8 cellular contexts compared by ENCODE assay signal in genomic region chr15:65529754-65530317, GRCh38. TPM values are rescaled to one million over a fixed set of nuclear protein-coding genes. Genes with fewer than 3 reads are reported as not detected.
DNase-seq lines count a peak whose midpoint lies in the region; ATAC-seq and TF ChIP-seq lines count a peak whose summit lies in the region.

No MANE protein-coding gene starts in this region.

- H3K27me3 ChIP-seq in layer of hippocampus (ENCODE audit: control insufficient read depth, insufficient read depth, low read length) (no peaks in the 10 kb centered on the region), transverse colon (no peaks in the 10 kb centered on the region)

- H3K4me1 Mint-ChIP-seq in activated CD4-positive, alpha-beta T cell treated with anti-CD3 and anti-CD28 coated beads, Interleukin-2, amount 10 ng/mL, durations not matched to agents 7 days and 5 days = peaks cover 36% of the 10 kb centered on the region
- H3K4me1 Mint-ChIP-seq in activated naive CD8-positive, alpha-beta T cell treated with anti-CD3 and anti-CD28 coated beads for 36 hours = peaks cover 27% of the 10 kb centered on the region

- no peaks in the 10 kb centered on the region for H3K9me3 ChIP-seq in transverse colon

- TF ChIP-seq EP300 in transverse colon (IDR thresholded peaks at IDR 0.05; ENCODE audit: low read depth) = no peak

- no peak for TF ChIP-seq CTCF in transverse colon (IDR thresholded peaks at IDR 0.05)

- no peaks in the 10 kb centered on the region for H3K36me3 ChIP-seq in transverse colon

- POLR2A ChIA-PET in activated CD4-positive, alpha-beta T cell treated with anti-CD3 and anti-CD28 coated beads, Interleukin-2, amount 10 ng/mL, durations not matched to agents 7 days and 5 days (lab: Charles Lee) = no interaction called here

- H3K27ac Mint-ChIP-seq in activated CD4-positive, alpha-beta T cell treated with anti-CD3 and anti-CD28 coated beads, Interleukin-2, amount 10 ng/mL, durations not matched to agents 7 days and 5 days = peak overlapping the region; percentile 82
- H3K27ac Mint-ChIP-seq in activated naive CD8-positive, alpha-beta T cell treated with anti-CD3 and anti-CD28 coated beads for 36 hours = peak overlapping the region; percentile 78

- DNase-seq in activated CD4-positive, alpha-beta T cell treated with anti-CD3 and anti-CD28 coated beads, Interleukin-2, amount 10 ng/mL, durations not matched to agents 7 days and 5 days = no peak
- DNase-seq in activated CD4-positive, alpha-beta T cell treated with anti-CD3 and anti-CD28 coated beads for 48 hours = no peak
- no peak for DNase-seq in activated naive CD8-positive, alpha-beta T cell treated with anti-CD3 and anti-CD28 coated beads for 36 hours
- DNase-seq in transverse colon = no peak
- DNase-seq in stimulated activated CD4-positive, alpha-beta T cell treated with anti-CD3 and anti-CD28 coated beads, Interleukin-4, amount 100 ng/mL, for 24 hours = no peak
- DNase-seq in activated effector memory CD4-positive, alpha-beta T cell treated with Interleukin-2 at 50 U/mL for 16 hours = no peak

- CTCF ChIA-PET in activated CD4-positive, alpha-beta T cell treated with anti-CD3 and anti-CD28 coated beads, Interleukin-2, amount 10 ng/mL, durations not matched to agents 7 days and 5 days (lab: Charles Lee) = interaction anchor here (0.5 to 2.0 kb wide), 5 partner anchors 10 to 756 kb away, joined by 3 to 10 read pairs (median 3); no protein-coding TSS in a partner anchor

- no peak for ATAC-seq in GM21515 (IDR thresholded peaks at IDR 0.05; ENCODE audit: unreplicated experiment)

- in situ Hi-C loops in transverse colon (cut with MboI; ENCODE audit: low pct_ligation_motif_present in 1 of 4, low pct_unique_long_range_greater_than_20kb in 1 of 4, low sequenced_read_pairs in 3 of 4) = no loop called here

- H3K27me3 Mint-ChIP-seq in activated CD4-positive, alpha-beta T cell treated with anti-CD3 and anti-CD28 coated beads, Interleukin-2, amount 10 ng/mL, durations not matched to agents 7 days and 5 days = no peaks in the 10 kb centered on the region
- no peaks in the 10 kb centered on the region for H3K27me3 Mint-ChIP-seq in activated naive CD8-positive, alpha-beta T cell treated with anti-CD3 and anti-CD28 coated beads for 36 hours

- peak overlapping the region; percentile 14 to 81 (median 60) for H3K4me3 ChIP-seq in transverse colon

- peak overlapping the region; percentile 81 for H3K4me3 Mint-ChIP-seq in activated CD4-positive, alpha-beta T cell treated with anti-CD3 and anti-CD28 coated beads, Interleukin-2, amount 10 ng/mL, durations not matched to agents 7 days and 5 days
- H3K4me3 Mint-ChIP-seq in activated naive CD8-positive, alpha-beta T cell treated with anti-CD3 and anti-CD28 coated beads for 36 hours = peak overlapping the region; percentile 87

- TF ChIP-seq POLR2A in transverse colon (IDR thresholded peaks at IDR 0.05) = no peak

- H3K36me3 Mint-ChIP-seq in activated CD4-positive, alpha-beta T cell treated with anti-CD3 and anti-CD28 coated beads, Interleukin-2, amount 10 ng/mL, durations not matched to agents 7 days and 5 days (ENCODE audit: low read depth) = peaks cover 2% of the 10 kb centered on the region
- peaks cover 17% of the 10 kb centered on the region for H3K36me3 Mint-ChIP-seq in activated naive CD8-positive, alpha-beta T cell treated with anti-CD3 and anti-CD28 coated beads for 36 hours

- peaks cover 16 to 39% (median 32%) of the 10 kb centered on the region in 4 donors for H3K4me1 ChIP-seq in transverse colon

- 46 to 59% methylated on average over 10 to 14 of the region's 14 CpGs for WGBS in transverse colon (ENCODE audit: low coverage in 1 of 2), 2 donors

- H3K9me3 Mint-ChIP-seq in activated CD4-positive, alpha-beta T cell treated with anti-CD3 and anti-CD28 coated beads, Interleukin-2, amount 10 ng/mL, durations not matched to agents 7 days and 5 days = no peaks in the 10 kb centered on the region
- no peaks in the 10 kb centered on the region for H3K9me3 Mint-ChIP-seq in activated naive CD8-positive, alpha-beta T cell treated with anti-CD3 and anti-CD28 coated beads for 36 hours

- H3K27ac ChIP-seq in layer of hippocampus (ENCODE audit: low read depth, low read length) (peak overlapping the region; percentile 49), transverse colon (peak overlapping the region; percentile 78 to 86 (median 82))

- intact Hi-C loops in transverse colon (cut with DNase I; ENCODE audit: low total_unique reads) = no loop called here

RNA-seq across cellular contexts. Expression of gene HACD3, which starts 0.4 kb away (rescaled TPM):
- 10 to 100 TPM; 31.3 to 32.8 TPM for total RNA-seq in activated CD4-positive, alpha-beta T cell treated with anti-CD3 and anti-CD28 coated beads, Interleukin-2, amount 10 ng/mL, durations not matched to agents 7 days and 5 days
- total RNA-seq in activated naive CD8-positive, alpha-beta T cell treated with anti-CD3 and anti-CD28 coated beads for 36 hours = 10 to 100 TPM; 43.7 to 46.5 TPM
- 10 to 100 TPM in 3 of 4 donors, 1 to 10 TPM in 1; 2.6 to 48.0 (median 27.1) TPM for total RNA-seq in transverse colon

RNA-seq across cellular contexts. Expression of gene DPP8, which starts 12.3 kb away (rescaled TPM):
- total RNA-seq in activated CD4-positive, alpha-beta T cell treated with anti-CD3 and anti-CD28 coated beads, Interleukin-2, amount 10 ng/mL, durations not matched to agents 7 days and 5 days = 10 to 100 TPM; 42.8 to 45.4 TPM
- 10 to 100 TPM; 27.1 to 30.8 TPM for total RNA-seq in activated naive CD8-positive, alpha-beta T cell treated with anti-CD3 and anti-CD28 coated beads for 36 hours
- total RNA-seq in transverse colon = 10 to 100 TPM; 20.2 to 66.5 (median 35.7) TPM
